ENCODE assay signal across 15 cellular contexts in the genomic region with DNA sequence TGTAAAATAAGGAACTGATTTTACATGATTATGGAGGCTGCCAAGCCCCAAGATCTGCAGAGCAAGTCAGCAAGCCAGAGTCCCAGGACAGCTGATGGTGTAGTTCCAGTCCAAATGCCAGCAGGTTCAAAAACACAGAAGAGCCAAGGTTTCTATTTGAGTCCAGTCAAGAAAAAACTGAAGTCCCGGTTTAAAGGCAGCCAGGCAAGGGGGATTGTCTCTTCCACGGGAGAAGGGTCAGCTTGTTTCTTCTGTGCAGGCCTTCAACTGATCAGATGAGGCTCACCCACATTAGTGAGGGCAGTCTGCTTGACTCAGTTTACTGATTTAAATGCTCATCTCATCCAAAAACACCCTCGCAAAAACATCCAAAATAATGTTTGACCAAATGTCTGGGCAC.
DNase-seq lines count a peak whose midpoint lies in the region; ATAC-seq, FAIRE-seq and TF ChIP-seq lines count a peak whose summit lies in the region.
"Had no signal": no experiment of that assay in that cellular context is flagged by ENCODE, and none has a peak within 500 bp of the region (broad histone marks: within the 10 kb centered on the region; RNA-seq: fewer than 3 reads in every experiment).

No MANE protein-coding gene starts in this region.

- 70% methylated on average over 3 of the region's 3 CpGs for WGBS in GM12878 (ENCODE audit: insufficient coverage, insufficient replicate concordance, low lambda C conversion rate, missing lambda C conversion rate)

- H3K4me1 ChIP-seq in right atrium auricular region (peaks cover 0 to 6% of the 10 kb centered on the region in 2 donors), GM12878 (ENCODE audit: control insufficient read depth, insufficient read depth, low read length) (no peaks in the 10 kb centered on the region)

- intact Hi-C loops in cardiac septum (cut with DNase I) = no loop called here
- intact Hi-C loops in GM12878 (cut with micrococcal nuclease; ENCODE audit: unreplicated experiment) = no loop called here
- intact Hi-C loops in activated naive CD4-positive, alpha-beta T cell treated with anti-CD3 and anti-CD28 coated beads for 36 hours (cut with micrococcal nuclease) = no loop called here

- H3K27ac Mint-ChIP-seq in type B pancreatic cell = no peak overlapping the region
- no peak overlapping the region for H3K27ac Mint-ChIP-seq in activated naive CD4-positive, alpha-beta T cell treated with anti-CD3 and anti-CD28 coated beads for 36 hours
- H3K27ac Mint-ChIP-seq: CD4-positive, alpha-beta T cell had no signal

- no peaks in the 10 kb centered on the region for H3K79me2 ChIP-seq in GM12878 (ENCODE audit: control insufficient read depth, insufficient read depth, low read length)

- no peak overlapping the region for H3K9ac ChIP-seq in GM12878 (ENCODE audit: control insufficient read depth, insufficient read depth, low read length)

- DNase-seq in right atrium auricular region (ENCODE audit: low spot score) (peak; percentile 50), cardiac septum (ENCODE audit: low spot score) (no peak), GM12878 (ENCODE audit: low read depth, low spot score) (no peak), type B pancreatic cell (ENCODE audit: extremely low spot score, unreplicated experiment) (peak; percentile 18), DMS153 treated with DMSO at 0.1 percent for 48 hours (lab: John Stamatoyannopoulos, UW; ENCODE audit: unreplicated experiment) (no peak), hippocampal formation (lab: John Stamatoyannopoulos, UW) (no peak)
- DNase-seq in activated naive CD4-positive, alpha-beta T cell treated with anti-CD3 and anti-CD28 coated beads for 36 hours = no peak
- DNase-seq: CD4-positive, alpha-beta T cell; DMS79 treated with DMSO at 0.1 percent for 48 hours; EL; GDM1 had no signal

- H3K36me3 Mint-ChIP-seq in type B pancreatic cell = no peaks in the 10 kb centered on the region
- no peaks in the 10 kb centered on the region for H3K36me3 Mint-ChIP-seq in activated naive CD4-positive, alpha-beta T cell treated with anti-CD3 and anti-CD28 coated beads for 36 hours (ENCODE audit: low read depth)

- no peak overlapping the region for H3K27ac ChIP-seq in right atrium auricular region
- H3K27ac ChIP-seq in GM12878 (ENCODE audit: control insufficient read depth, insufficient read depth) = no peak overlapping the region
- H3K27ac ChIP-seq: HL-60 had no signal

- TF ChIP-seq POLR2A in GM12878 (IDR thresholded peaks at IDR 0.05; ENCODE audit: low read depth, low read length) = no peak

- no peaks in the 10 kb centered on the region for H3K27me3 Mint-ChIP-seq in type B pancreatic cell
- no peaks in the 10 kb centered on the region for H3K27me3 Mint-ChIP-seq in activated naive CD4-positive, alpha-beta T cell treated with anti-CD3 and anti-CD28 coated beads for 36 hours (ENCODE audit: low read depth)
- H3K27me3 Mint-ChIP-seq: B cell; CD4-positive, alpha-beta T cell had no signal

- no peak for FAIRE-seq in GM12878 (lab: Jason Lieb, UNC)
- FAIRE-seq: A204.1 had no signal

- H3K27me3 ChIP-seq in right atrium auricular region (no peaks in the 10 kb centered on the region), GM12878 (replicated peaks in 1 of 2; ENCODE audit: control insufficient read depth in 2 of 2, insufficient read depth in 2 of 2, low read length in 1 of 2) (no peaks in the 10 kb centered on the region)

- POLR2A ChIA-PET in GM12878 (lab: Charles Lee) = interaction anchor here (0.6 kb wide), 1 partner anchor 222 kb away, joined by 3 read pairs; no protein-coding TSS in a partner anchor

- no peaks in the 10 kb centered on the region for H3K9me3 Mint-ChIP-seq in type B pancreatic cell
- peaks cover 2% of the 10 kb centered on the region for H3K9me3 Mint-ChIP-seq in activated naive CD4-positive, alpha-beta T cell treated with anti-CD3 and anti-CD28 coated beads for 36 hours
- H3K9me3 Mint-ChIP-seq: CD4-positive, alpha-beta T cell had no signal

- no peak for TF ChIP-seq RAD21 in GM12878 (IDR thresholded peaks at IDR 0.05; ENCODE audit: insufficient read depth, low read depth, low read length)

- BruUV-seq in GM12878 (replicated peaks; lab: Mats Ljungman, UMichigan) = no TSS peak

- no peak overlapping the region for H2AFZ ChIP-seq in GM12878 (ENCODE audit: control insufficient read depth, low read depth, low read length)

- no peak overlapping the region for H3K4me2 ChIP-seq in GM12878 (ENCODE audit: control insufficient read depth, insufficient read depth)

- no peaks in the 10 kb centered on the region for H3K9me3 ChIP-seq in right atrium auricular region
- H3K9me3 ChIP-seq in GM12878 (replicated peaks; ENCODE audit: control insufficient read depth, insufficient read depth, low read length) = peaks cover 2% of the 10 kb centered on the region; the same call in 2 of the 3 replicates

- RAD21 ChIA-PET in GM12878 (lab: Charles Lee; ENCODE audit: unreplicated experiment) = no interaction called here

- SMC1A ChIA-PET in GM12878 (lab: Charles Lee; ENCODE audit: uncharacterized antibody, unreplicated experiment) = interaction anchor here (0.7 to 2.4 kb wide), 3 partner anchors 11 to 294 kb away, joined by 3 to 7 read pairs (median 3); no protein-coding TSS in a partner anchor

- H3K4me3 Mint-ChIP-seq in type B pancreatic cell = no peak overlapping the region
- no peak overlapping the region for H3K4me3 Mint-ChIP-seq in activated naive CD4-positive, alpha-beta T cell treated with anti-CD3 and anti-CD28 coated beads for 36 hours
- H3K4me3 Mint-ChIP-seq: B cell; CD4-positive, alpha-beta T cell had no signal

- H3K36me3 ChIP-seq in right atrium auricular region (no peaks in the 10 kb centered on the region), GM12878 (ENCODE audit: control insufficient read depth in 2 of 2, insufficient read depth in 2 of 2, low read length in 1 of 2) (no peaks in the 10 kb centered on the region)

- H3K4me3 ChIP-seq in right atrium auricular region (no peak overlapping the region), GM12878 (no peak overlapping the region)

- no peaks in the 10 kb centered on the region for H4K20me1 ChIP-seq in GM12878 (ENCODE audit: control insufficient read depth, insufficient read depth)

- TF ChIP-seq EP300 in GM12878 (IDR thresholded peaks at IDR 0.05; ENCODE audit: borderline replicate concordance in 1 of 2, control insufficient read depth in 1 of 2, low read depth in 2 of 2, low read length in 2 of 2) = no peak

- no peak for TF ChIP-seq CTCF in right atrium auricular region (IDR thresholded peaks at IDR 0.05)
- no peak for TF ChIP-seq CTCF in GM12878 (IDR thresholded peaks at IDR 0.05 in 2 of 3, conservative IDR thresholded peaks at IDR 0.05 in 1 of 3; ENCODE audit: control insufficient read depth in 2 of 3, extremely low read depth in 1 of 3, insufficient read depth in 1 of 3, low read depth in 3 of 3, low read length in 3 of 3)
- TF ChIP-seq CTCF in type B pancreatic cell (conservative IDR thresholded peaks at IDR 0.05) = no peak

- H3K4me1 Mint-ChIP-seq in type B pancreatic cell (ENCODE audit: unreplicated experiment) = peaks cover 6% of the 10 kb centered on the region
- H3K4me1 Mint-ChIP-seq in activated naive CD4-positive, alpha-beta T cell treated with anti-CD3 and anti-CD28 coated beads for 36 hours (ENCODE audit: low read depth) = no peaks in the 10 kb centered on the region
- H3K4me1 Mint-ChIP-seq: B cell had no signal

- in situ Hi-C loops in GM12878 (cut with MboI) = no loop called here

- no peak for ATAC-seq in GM12878
- ATAC-seq: HCT116 had no signal

- CTCF ChIA-PET in GM12878 (lab: Yijun Ruan, JAX) = interaction anchor here (0.9 kb wide), 1 partner anchor 101 kb away, joined by 4 read pairs; no protein-coding TSS in a partner anchor
- CTCF ChIA-PET in activated naive CD4-positive, alpha-beta T cell treated with anti-CD3 and anti-CD28 coated beads for 36 hours (lab: Charles Lee) = interaction anchor here (0.7 kb wide), 1 partner anchor 313 kb away, joined by 3 read pairs; no protein-coding TSS in a partner anchor

TF ChIP-seq in GM12878, 131 proteins besides CTCF, POLR2A, EP300 and RAD21:
- TF ChIP-seq, protein P1, sequence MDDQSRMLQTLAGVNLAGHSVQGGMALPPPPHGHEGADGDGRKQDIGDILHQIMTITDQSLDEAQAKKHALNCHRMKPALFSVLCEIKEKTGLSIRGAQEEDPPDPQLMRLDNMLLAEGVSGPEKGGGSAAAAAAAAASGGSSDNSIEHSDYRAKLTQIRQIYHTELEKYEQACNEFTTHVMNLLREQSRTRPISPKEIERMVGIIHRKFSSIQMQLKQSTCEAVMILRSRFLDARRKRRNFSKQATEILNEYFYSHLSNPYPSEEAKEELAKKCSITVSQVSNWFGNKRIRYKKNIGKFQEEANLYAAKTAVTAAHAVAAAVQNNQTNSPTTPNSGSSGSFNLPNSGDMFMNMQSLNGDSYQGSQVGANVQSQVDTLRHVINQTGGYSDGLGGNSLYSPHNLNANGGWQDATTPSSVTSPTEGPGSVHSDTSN (IDR thresholded peaks at IDR 0.05; ENCODE audit: insufficient replicate concordance, low read depth, low read length) = no peak
- TF ChIP-seq SPI1 (IDR thresholded peaks at IDR 0.05; ENCODE audit: borderline replicate concordance, insufficient read depth, low read depth, low read length) = peak; percentile 12; the same call in 1 of the 2 replicates

Comparison
In these comparisons a context has a peak if more than half of its experiments do, and no peak if none do; other contexts are left out.
1. DNase-seq: peak in right atrium auricular region (single experiment) and type B pancreatic cell (single experiment); none in cardiac septum (single experiment), GM12878 (single experiment), DMS153 treated with DMSO at 0.1 percent for 48 hours (single experiment), activated naive CD4-positive, alpha-beta T cell treated with anti-CD3 and anti-CD28 coated beads for 36 hours (single experiment) and hippocampal formation (0 of 2).